ENCODE assay signal across 33 cellular contexts in genomic region chr20:63421094-63421692, GRCh38. TPM values are rescaled to one million over a fixed set of nuclear protein-coding genes. Genes with fewer than 3 reads are reported as not detected.
"Had no signal": no experiment of that assay in that cellular context is flagged by ENCODE, and none has a peak within 500 bp of the region (broad histone marks: within the 10 kb centered on the region; RNA-seq: fewer than 3 reads in every experiment).

No MANE protein-coding gene starts in this region.

- DNase-seq: hypothalamus; immature natural killer cell; kidney; left colon; left lung; lower lobe of right lung; mammary epithelial cell; mesenchymal stem cell; naive thymus-derived CD8-positive, alpha-beta T cell; ovary; posterior cingulate gyrus; retina; right cardiac atrium; sigmoid colon; small intestine; spleen; stimulated activated CD4-positive, alpha-beta T cell treated with anti-CD3 and anti-CD28 coated beads, Interleukin-4, amount 100 ng/mL, for 24 hours; stimulated activated naive CD4-positive, alpha-beta T cell; tibial artery; trophoblast cell; upper lobe of right lung had no signal

- H3K36me3 ChIP-seq: left lung, lower lobe of right lung, neural progenitor cell, ovary, prostate gland, sigmoid colon, spleen, suprapubic skin, thoracic aorta, tibial artery, upper lobe of right lung had no signal

- H3K27ac Mint-ChIP-seq: immature natural killer cell; naive thymus-derived CD8-positive, alpha-beta T cell; nephron; neural progenitor cell; stimulated activated effector memory CD8-positive, alpha-beta T cell treated with anti-CD3 and anti-CD28 coated beads, Interleukin-12 subunit alpha, Interleukin-12 subunit beta, amount 100 ng/mL, for 72 hours; stimulated activated naive CD8-positive, alpha-beta T cell treated with anti-CD3 and anti-CD28 coated beads, Interleukin-15, Interleukin-2, amounts not matched to agents 100 ng/mL and 50 ng/mL, for 24 hours had no signal

- FAIRE-seq: islet of Langerhans, kidney, small intestine, urothelium cell line had no signal

- H3K27ac ChIP-seq: left lung, lower lobe of right lung, neural progenitor cell, ovary, prostate gland, sigmoid colon, spleen, suprapubic skin, thoracic aorta, tibial artery, upper lobe of right lung had no signal

- H3K9me3 ChIP-seq: left lung, lower lobe of right lung, ovary, prostate gland, sigmoid colon, spleen, suprapubic skin, thoracic aorta, upper lobe of right lung had no signal

- H3K4me3 ChIP-seq: left lung, lower lobe of right lung, neural progenitor cell, ovary, prostate gland, sigmoid colon, spleen, suprapubic skin, thoracic aorta, tibial artery, upper lobe of right lung had no signal

- H3K27me3 Mint-ChIP-seq: stimulated activated naive CD8-positive, alpha-beta T cell treated with anti-CD3 and anti-CD28 coated beads, Interleukin-15, Interleukin-2, amounts not matched to agents 100 ng/mL and 50 ng/mL, for 24 hours had no signal

- H3K27me3 ChIP-seq: neural progenitor cell, ovary had no signal

- H3K9me3 Mint-ChIP-seq: immature natural killer cell; naive thymus-derived CD8-positive, alpha-beta T cell; stimulated activated effector memory CD8-positive, alpha-beta T cell treated with anti-CD3 and anti-CD28 coated beads, Interleukin-12 subunit alpha, Interleukin-12 subunit beta, amount 100 ng/mL, for 72 hours; stimulated activated naive CD8-positive, alpha-beta T cell treated with anti-CD3 and anti-CD28 coated beads, Interleukin-15, Interleukin-2, amounts not matched to agents 100 ng/mL and 50 ng/mL, for 24 hours had no signal

- H3K4me3 Mint-ChIP-seq: immature natural killer cell; naive thymus-derived CD8-positive, alpha-beta T cell; nephron; neural progenitor cell; stimulated activated effector memory CD8-positive, alpha-beta T cell treated with anti-CD3 and anti-CD28 coated beads, Interleukin-12 subunit alpha, Interleukin-12 subunit beta, amount 100 ng/mL, for 72 hours; stimulated activated naive CD8-positive, alpha-beta T cell treated with anti-CD3 and anti-CD28 coated beads, Interleukin-15, Interleukin-2, amounts not matched to agents 100 ng/mL and 50 ng/mL, for 24 hours had no signal

- H3K4me1 ChIP-seq: left lung, lower lobe of right lung, prostate gland, sigmoid colon, spleen, suprapubic skin, tibial artery, upper lobe of right lung had no signal

- H3K36me3 Mint-ChIP-seq: immature natural killer cell; naive thymus-derived CD8-positive, alpha-beta T cell; stimulated activated effector memory CD8-positive, alpha-beta T cell treated with anti-CD3 and anti-CD28 coated beads, Interleukin-12 subunit alpha, Interleukin-12 subunit beta, amount 100 ng/mL, for 72 hours had no signal

- ATAC-seq: left colon; left lung; lower lobe of right lung; naive thymus-derived CD8-positive, alpha-beta T cell; right cardiac atrium; stimulated activated effector memory CD8-positive, alpha-beta T cell treated with anti-CD3 and anti-CD28 coated beads, Interleukin-12 subunit alpha, Interleukin-12 subunit beta, amount 100 ng/mL, for 72 hours; upper lobe of right lung had no signal

- H3K4me1 Mint-ChIP-seq: immature natural killer cell; naive thymus-derived CD8-positive, alpha-beta T cell; stimulated activated effector memory CD8-positive, alpha-beta T cell treated with anti-CD3 and anti-CD28 coated beads, Interleukin-12 subunit alpha, Interleukin-12 subunit beta, amount 100 ng/mL, for 72 hours had no signal

RNA-seq across cellular contexts. Expression of gene KCNQ2, which starts 51.3 kb away (rescaled TPM):
- total RNA-seq: left lung, liver, lower lobe of right lung, mammary epithelial cell, omental fat pad, ovary, subcutaneous adipose tissue, thoracic aorta, upper lobe of right lung had no signal
- polyA plus RNA-seq: liver; mammary epithelial cell; naive thymus-derived CD8-positive, alpha-beta T cell; ovary had no signal
